17 cellular contexts compared by ENCODE assay signal in the genomic region with DNA sequence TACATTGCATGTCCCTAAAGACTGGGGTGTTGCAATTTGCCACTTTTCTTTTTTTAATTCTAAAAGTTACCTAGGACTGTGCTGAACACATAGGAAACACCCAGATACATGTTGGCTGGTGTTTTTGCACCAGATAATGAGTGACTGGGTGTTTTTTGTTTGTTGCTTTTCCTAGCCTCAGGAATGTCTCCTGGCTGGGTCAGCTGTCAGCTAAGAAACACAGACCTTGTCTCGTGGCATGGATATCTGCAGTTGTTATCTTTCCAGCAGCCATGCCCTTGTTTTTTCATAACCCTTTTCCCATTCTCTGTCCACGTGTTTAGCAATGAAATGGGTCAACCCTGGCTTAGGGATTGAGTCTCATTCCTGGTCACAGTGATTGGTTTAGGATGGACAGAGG.
DNase-seq lines count a peak whose midpoint lies in the region.
"Had no signal": no experiment of that assay in that cellular context is flagged by ENCODE, and none has a peak within 500 bp of the region (broad histone marks: within the 10 kb centered on the region; RNA-seq: fewer than 3 reads in every experiment).

No MANE protein-coding gene starts in this region.

- H3K27me3 ChIP-seq in skeletal muscle tissue (ENCODE audit: control insufficient read depth in 3 of 3, insufficient read depth in 3 of 3, low read length in 3 of 3): peaks cover 0 to 3% (median 0%) of the 10 kb centered on the region in 3 donors
- H3K27me3 ChIP-seq: ovary had no signal

- DNase-seq in H4 (ENCODE audit: low spot score) (peak; percentile 40), astrocyte of the hippocampus (ENCODE audit: low read depth, low spot score) (peak; percentile 86), iris pigment epithelial cell (ENCODE audit: low read depth) (peak; percentile 39), NCI-H146 treated with DMSO at 0.1 percent for 48 hours (lab: John Stamatoyannopoulos, UW; ENCODE audit: unreplicated experiment) (no peak), DMS 273 treated with DMSO at 0.1 percent for 48 hours (lab: John Stamatoyannopoulos, UW) (no peak), NCI-H2107 treated with DMSO at 0.1 percent for 48 hours (lab: John Stamatoyannopoulos, UW; ENCODE audit: unreplicated experiment) (no peak)
- DNase-seq in activated CD4-positive, alpha-beta T cell treated with anti-CD3 and anti-CD28 coated beads for 4 hours: no peak
- DNase-seq: aorta; C1 segment of cervical spinal cord; DND-41; KG1; NCI-H1694 treated with DMSO at 0.1 percent for 48 hours; NCI-H82; stimulated activated CD4-positive, alpha-beta T cell treated with anti-CD3 and anti-CD28 coated beads, Interleukin-15, amount 100 ng/mL, for 24 hours; substantia nigra had no signal

- no peak overlapping the region for H3K4me3 ChIP-seq in skeletal muscle tissue (ENCODE audit: low read length in 3 of 3)
- H3K4me3 ChIP-seq: ovary had no signal

- peaks cover 0 to 8% (median 7%) of the 10 kb centered on the region in 3 donors for H3K4me1 ChIP-seq in skeletal muscle tissue (ENCODE audit: control insufficient read depth in 3 of 3, insufficient read depth in 3 of 3, low read length in 3 of 3)

- no peaks in the 10 kb centered on the region for H3K9me3 ChIP-seq in skeletal muscle tissue (ENCODE audit: control insufficient read depth in 3 of 3, low read length in 3 of 3)
- H3K9me3 ChIP-seq: ovary had no signal

- H3K36me3 ChIP-seq in skeletal muscle tissue (ENCODE audit: control insufficient read depth in 3 of 3, insufficient read depth in 3 of 3, low read length in 3 of 3): no peaks in the 10 kb centered on the region
- H3K36me3 ChIP-seq: ovary had no signal

- H3K27ac ChIP-seq in skeletal muscle tissue (ENCODE audit: low read depth, low read length): peak overlapping the region; percentile 22
- H3K27ac ChIP-seq: ovary had no signal

- H3K9ac ChIP-seq in skeletal muscle tissue (ENCODE audit: low read depth in 1 of 3, low read length in 3 of 3): no peak overlapping the region

Comparison
In these comparisons a context has a peak if more than half of its experiments do, and no peak if none do; other contexts are left out.
1. DNase-seq: peak in H4 (single experiment), astrocyte of the hippocampus (single experiment) and iris pigment epithelial cell (single experiment); none in NCI-H146 treated with DMSO at 0.1 percent for 48 hours (single experiment), DMS 273 treated with DMSO at 0.1 percent for 48 hours (single experiment), activated CD4-positive, alpha-beta T cell treated with anti-CD3 and anti-CD28 coated beads for 4 hours (0 of 2) and NCI-H2107 treated with DMSO at 0.1 percent for 48 hours (single experiment).